In the genomic region with DNA sequence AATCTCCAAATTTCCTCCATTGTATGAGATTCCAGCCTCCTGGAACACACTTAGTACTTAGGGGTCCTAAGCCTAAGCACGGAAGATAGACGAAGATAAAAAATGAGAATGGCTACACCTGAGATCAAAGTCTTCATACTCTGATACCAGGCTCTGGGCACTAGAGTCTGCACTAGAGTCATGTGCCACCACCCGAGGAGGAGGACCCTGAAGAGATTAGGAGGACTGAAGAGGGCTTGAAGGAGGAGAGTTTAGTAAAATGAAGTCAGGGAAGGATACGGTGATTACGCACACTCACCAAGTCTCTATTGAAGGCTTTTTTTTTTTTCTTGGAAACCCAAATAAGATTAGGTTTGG, we compare ENCODE assay signal across 8 cellular contexts. TPM values are rescaled to one million over a fixed set of nuclear protein-coding genes. Genes with fewer than 3 reads are reported as not detected.
DNase-seq lines count a peak whose midpoint lies in the region; ATAC-seq and TF ChIP-seq lines count a peak whose summit lies in the region.

No MANE protein-coding gene starts in this region.

- H3K36me3 Mint-ChIP-seq in stimulated activated naive B cell treated with anti-CD40 and anti-IgM and Interleukin-4, amounts not matched to agents 10 μg/mL and 1 μg/mL and 100 μg/mL, for 72 hours = peaks cover 5 to 6% of the 10 kb centered on the region in 2 donors

- H3K9ac ChIP-seq in iPS-18a (ENCODE audit: low read length) = peak overlapping the region; percentile 75

- peak overlapping the region; percentile 60 for H3K27ac ChIP-seq in iPS-18a (ENCODE audit: low read length)

- H3K27me3 ChIP-seq in iPS-18a (ENCODE audit: control insufficient read depth, insufficient read depth, low read length) = no peaks in the 10 kb centered on the region

- no peaks in the 10 kb centered on the region for H3K27me3 Mint-ChIP-seq in stimulated activated naive B cell treated with anti-CD40 and anti-IgM and Interleukin-4, amounts not matched to agents 10 μg/mL and 1 μg/mL and 100 μg/mL, for 72 hours

- H3K9me3 Mint-ChIP-seq in stimulated activated naive B cell treated with anti-CD40 and anti-IgM and Interleukin-4, amounts not matched to agents 10 μg/mL and 1 μg/mL and 100 μg/mL, for 72 hours = peaks cover 0 to 1% of the 10 kb centered on the region in 2 donors

- peaks cover 11% of the 10 kb centered on the region for H3K4me1 ChIP-seq in iPS-18a (ENCODE audit: control insufficient read depth, low read depth, low read length)

- no peaks in the 10 kb centered on the region for H3K9me3 ChIP-seq in iPS-18a (ENCODE audit: control insufficient read depth, low read depth, low read length)

- H3K4me3 ChIP-seq in WI38 (ENCODE audit: low read depth, low read length) = peak overlapping the region; percentile 66
- H3K4me3 ChIP-seq in iPS-18a (ENCODE audit: low read length) = peak overlapping the region; percentile 78

- H3K36me3 ChIP-seq in iPS-18a (ENCODE audit: control insufficient read depth, low read depth, low read length) = peaks cover 6% of the 10 kb centered on the region

- TF ChIP-seq CTCF in WI38 (IDR thresholded peaks at IDR 0.05; ENCODE audit: low read depth, low read length) = no peak

- peak overlapping the region; percentile 97 for H3K27ac Mint-ChIP-seq in stimulated activated naive B cell treated with anti-CD40 and anti-IgM and Interleukin-4, amounts not matched to agents 10 μg/mL and 1 μg/mL and 100 μg/mL, for 72 hours

- H3K4me3 Mint-ChIP-seq in stimulated activated naive B cell treated with anti-CD40 and anti-IgM and Interleukin-4, amounts not matched to agents 10 μg/mL and 1 μg/mL and 100 μg/mL, for 72 hours = peak overlapping the region; percentile 85 to 87

- peaks cover 35 to 50% of the 10 kb centered on the region in 2 donors for H3K4me1 Mint-ChIP-seq in stimulated activated naive B cell treated with anti-CD40 and anti-IgM and Interleukin-4, amounts not matched to agents 10 μg/mL and 1 μg/mL and 100 μg/mL, for 72 hours

- peak; percentile 30 to 58 for DNase-seq in NCI-H524 (lab: John Stamatoyannopoulos, UW)
- DNase-seq in NCI-H524 treated with DMSO at 0.1 percent for 48 hours (lab: John Stamatoyannopoulos, UW) = no peak
- DNase-seq in stimulated activated naive B cell treated with anti-CD40 and anti-IgM and Interleukin-4, amounts not matched to agents 10 μg/mL and 1 μg/mL and 100 μg/mL, for 72 hours = no peak
- DNase-seq in occipital lobe (lab: John Stamatoyannopoulos, UW) = no peak
- DNase-seq in NCI-H128 (lab: John Stamatoyannopoulos, UW; ENCODE audit: unreplicated experiment) = no peak
- DNase-seq in NCI-H1694 treated with DMSO at 0.1 percent for 48 hours (lab: John Stamatoyannopoulos, UW) = no peak

- no peak for ATAC-seq in stimulated activated naive B cell treated with anti-CD40 and anti-IgM and Interleukin-4, amounts not matched to agents 10 μg/mL and 1 μg/mL and 100 μg/mL, for 72 hours (replicated peaks)

RNA-seq across cellular contexts. Expression of gene SPATA24, which starts 0.6 kb away (rescaled TPM):
- total RNA-seq in occipital lobe = 3.6 TPM

RNA-seq across cellular contexts. Expression of gene PROB1, which starts 9.6 kb away (rescaled TPM):
- total RNA-seq in occipital lobe = 0.16 TPM

RNA-seq across cellular contexts. Expression of gene MZB1, which starts 14.7 kb away (rescaled TPM):
- total RNA-seq in occipital lobe = not detected

RNA-seq across cellular contexts. Expression of gene SLC23A1, which starts 21.4 kb away (rescaled TPM):
- total RNA-seq in occipital lobe = not detected

RNA-seq across cellular contexts. Expression of gene DNAJC18, which starts 34.9 kb away (rescaled TPM):
- total RNA-seq in occipital lobe = 46.6 TPM

Comparison
In these comparisons a context has a peak if more than half of its experiments do, and no peak if none do; other contexts are left out.
1. DNase-seq: peak in NCI-H524 (2 of 2); none in NCI-H524 treated with DMSO at 0.1 percent for 48 hours (single experiment), stimulated activated naive B cell treated with anti-CD40 and anti-IgM and Interleukin-4, amounts not matched to agents 10 μg/mL and 1 μg/mL and 100 μg/mL, for 72 hours (single experiment), occipital lobe (single experiment), NCI-H128 (single experiment) and NCI-H1694 treated with DMSO at 0.1 percent for 48 hours (single experiment).